ENCODE assay signal across 1 cellular context in genomic region chr4:108058685-108059440, GRCh38.
TF ChIP-seq lines count a peak whose summit lies in the region.

No MANE protein-coding gene starts in this region.

TF ChIP-seq in SK-N-SH treated with all-trans-retinoic acid at 6 μM for 48 hours, 23 proteins besides CTCF, POLR2A, EP300 and RAD21 (continued from another document):
- no peak for TF ChIP-seq PATZ1 (CRISPR knock-in tag; IDR thresholded peaks at IDR 0.05; ENCODE audit: borderline replicate concordance)
